18 cellular contexts compared by ENCODE assay signal in genomic region chr2:235935773-235936172, GRCh38.
"Had no signal": no experiment of that assay in that cellular context is flagged by ENCODE, and none has a peak within 500 bp of the region (broad histone marks: within the 10 kb centered on the region; RNA-seq: fewer than 3 reads in every experiment).

No MANE protein-coding gene starts in this region.

- H3K4me1 ChIP-seq: breast epithelium, gastrocnemius medialis, testis, transverse colon had no signal

- H3K4me3 ChIP-seq: breast epithelium, gastrocnemius medialis, testis, transverse colon had no signal

- H3K36me3 ChIP-seq: breast epithelium had no signal

- H3K9me3 ChIP-seq: breast epithelium, gastrocnemius medialis, testis, transverse colon had no signal

- H3K27ac ChIP-seq: breast epithelium, gastrocnemius medialis, testis, transverse colon had no signal

- H3K4me3 Mint-ChIP-seq: activated naive CD4-positive, alpha-beta T cell treated with anti-CD3 and anti-CD28 coated beads, Interleukin-2, amount 50 U/mL, for 24 hours; activated naive CD8-positive, alpha-beta T cell treated with anti-CD3 and anti-CD28 coated beads, Interleukin-2, amount 50 U/mL, for 24 hours; activated T-cell treated with anti-CD3 and anti-CD28 coated beads, Interleukin-2, amount 50 U/mL, for 4 hours; central memory CD8-positive, alpha-beta T cell; naive thymus-derived CD4-positive, alpha-beta T cell had no signal

- ATAC-seq: activated naive CD8-positive, alpha-beta T cell treated with anti-CD3 and anti-CD28 coated beads, Interleukin-2, amount 50 U/mL, for 24 hours; activated T-cell treated with anti-CD3 and anti-CD28 coated beads, Interleukin-2, amount 50 U/mL, for 4 hours; gastrocnemius medialis; left ventricle myocardium superior; naive thymus-derived CD4-positive, alpha-beta T cell; right cardiac atrium had no signal

- H3K4me1 Mint-ChIP-seq: activated naive CD4-positive, alpha-beta T cell treated with anti-CD3 and anti-CD28 coated beads, Interleukin-2, amount 50 U/mL, for 24 hours; activated naive CD8-positive, alpha-beta T cell treated with anti-CD3 and anti-CD28 coated beads, Interleukin-2, amount 50 U/mL, for 24 hours; naive thymus-derived CD4-positive, alpha-beta T cell had no signal

- DNase-seq: activated CD4-positive, alpha-beta T cell treated with anti-CD3 and anti-CD28 coated beads for 4 hours; activated T-cell treated with anti-CD3 and anti-CD28 coated beads, Interleukin-2, amount 50 U/mL, for 4 hours; effector CD8-positive, alpha-beta T cell; gastrocnemius medialis; glutamatergic neuron; left ventricle myocardium superior; mammary epithelial cell; midbrain; naive thymus-derived CD4-positive, alpha-beta T cell; right cardiac atrium; stimulated activated naive CD4-positive, alpha-beta T cell treated with Interleukin-2 at 50 U/mL for 16 hours; testis; transverse colon had no signal

- H3K27me3 Mint-ChIP-seq: activated naive CD8-positive, alpha-beta T cell treated with anti-CD3 and anti-CD28 coated beads, Interleukin-2, amount 50 U/mL, for 24 hours; central memory CD8-positive, alpha-beta T cell had no signal

- H3K27me3 ChIP-seq: breast epithelium, gastrocnemius medialis, testis, transverse colon had no signal

- H3K27ac Mint-ChIP-seq: activated naive CD4-positive, alpha-beta T cell treated with anti-CD3 and anti-CD28 coated beads, Interleukin-2, amount 50 U/mL, for 24 hours; activated naive CD8-positive, alpha-beta T cell treated with anti-CD3 and anti-CD28 coated beads, Interleukin-2, amount 50 U/mL, for 24 hours; activated T-helper 2 cell treated with anti-CD3 and anti-CD28 coated beads, Interferon-gamma antibody, Interleukin-2, Interleukin-4, amounts not matched to agents 10 μg/mL and 5 μg/mL and 100 μg/mL, durations not matched to agents 14 hours and 24 hours and 36 hours; naive thymus-derived CD4-positive, alpha-beta T cell had no signal

- H3K9me3 Mint-ChIP-seq: activated naive CD4-positive, alpha-beta T cell treated with anti-CD3 and anti-CD28 coated beads, Interleukin-2, amount 50 U/mL, for 24 hours had no signal

- H3K36me3 Mint-ChIP-seq: activated naive CD4-positive, alpha-beta T cell treated with anti-CD3 and anti-CD28 coated beads, Interleukin-2, amount 50 U/mL, for 24 hours had no signal
